ENCODE assay signal across 30 cellular contexts in the genomic region with DNA sequence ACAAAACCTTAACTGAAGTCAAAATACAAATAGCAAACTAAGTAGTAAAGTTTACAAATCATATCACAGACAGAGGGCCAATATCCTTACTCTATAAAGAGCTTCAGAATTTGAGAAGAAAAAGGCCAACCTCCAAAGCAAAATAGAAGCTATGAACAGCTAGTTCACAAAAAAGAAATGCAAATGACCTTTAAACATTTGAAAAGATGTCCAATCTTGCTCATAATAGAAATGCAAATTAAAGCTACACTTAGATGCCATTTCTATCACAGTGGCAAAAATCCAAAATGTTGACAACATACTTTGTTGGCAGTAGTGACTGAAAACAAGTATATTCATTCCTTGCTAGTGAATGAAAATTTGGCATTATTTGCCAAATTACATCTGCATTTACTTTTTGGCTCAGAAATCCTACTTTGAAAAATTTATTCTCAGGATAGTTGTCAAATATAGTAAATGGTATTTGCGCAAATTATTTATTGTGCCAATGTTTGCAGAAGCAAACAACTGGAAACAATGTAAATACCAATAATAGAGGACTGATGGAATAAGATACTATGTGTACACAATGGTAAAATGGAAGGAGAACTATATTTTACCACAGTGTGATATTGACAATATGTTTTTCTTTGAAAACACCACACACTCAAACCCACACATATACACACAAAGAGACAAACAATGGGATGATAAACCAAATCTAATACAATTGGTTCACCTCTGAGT. TPM values are rescaled to one million over a fixed set of nuclear protein-coding genes. Genes with fewer than 3 reads are reported as not detected.
DNase-seq lines count a peak whose midpoint lies in the region; ATAC-seq and TF ChIP-seq lines count a peak whose summit lies in the region.
"Had no signal": no experiment of that assay in that cellular context is flagged by ENCODE, and none has a peak within 500 bp of the region (broad histone marks: within the 10 kb centered on the region; RNA-seq: fewer than 3 reads in every experiment).

No MANE protein-coding gene starts in this region.

- no peaks in the 10 kb centered on the region for H4K20me1 ChIP-seq in SK-N-SH (ENCODE audit: insufficient read depth)

- no peaks in the 10 kb centered on the region for H3K27me3 Mint-ChIP-seq in CD4-positive, CD25-positive, alpha-beta regulatory T cell
- no peaks in the 10 kb centered on the region for H3K27me3 Mint-ChIP-seq in CD4-positive, alpha-beta T cell
- H3K27me3 Mint-ChIP-seq: B cell; central memory CD8-positive, alpha-beta T cell; natural killer cell treated with Interleukin-12 subunit alpha and Interleukin-12 subunit beta and Interleukin-15 and Interleukin-18, amount 100 ng/mL, for 72 hours; T-helper 17 cell had no signal

- no peak for TF ChIP-seq CTCF in CD4-positive, alpha-beta T cell (IDR thresholded peaks at IDR 0.05)
- TF ChIP-seq CTCF in SK-N-SH (IDR thresholded peaks at IDR 0.05), result no peak

- intact Hi-C loops in CD4-positive, alpha-beta T cell (cut with DNase I, micrococcal nuclease), result no loop called here

- POLR2A ChIA-PET in CD4-positive, alpha-beta T cell (lab: Charles Lee), result interaction anchor here (1.9 kb wide), 1 partner anchor 9 kb away, joined by 8 read pairs; a partner anchor contains a TSS
- POLR2A ChIA-PET in SK-N-SH (lab: Yijun Ruan, JAX), result no interaction called here

- H3K9me3 ChIP-seq in CD4-positive, CD25-positive, alpha-beta regulatory T cell (ENCODE audit: control insufficient read depth in 2 of 2, low read length in 2 of 2), result no peaks in the 10 kb centered on the region
- H3K9me3 ChIP-seq in CD4-positive, alpha-beta T cell (ENCODE audit: control insufficient read depth, low read length), result no peaks in the 10 kb centered on the region
- H3K9me3 ChIP-seq in SK-N-SH, result no peaks in the 10 kb centered on the region
- H3K9me3 ChIP-seq: ascending aorta, ovary, Peyer's patch, right atrium auricular region, SJSA1, thyroid gland had no signal

- peak overlapping the region in 1 of 4 donors; percentile 47 for H3K4me3 Mint-ChIP-seq in CD4-positive, CD25-positive, alpha-beta regulatory T cell
- H3K4me3 Mint-ChIP-seq in CD4-positive, alpha-beta T cell, result no peak overlapping the region
- H3K4me3 Mint-ChIP-seq: activated naive CD4-positive, alpha-beta T cell treated with anti-CD3 and anti-CD28 coated beads for 36 hours; B cell; central memory CD8-positive, alpha-beta T cell; natural killer cell treated with Interleukin-12 subunit alpha and Interleukin-12 subunit beta and Interleukin-15 and Interleukin-18, amount 100 ng/mL, for 72 hours; T-helper 17 cell had no signal

- peak; percentile 40 for DNase-seq in NCI-H1105 treated with DMSO at 0.1 percent for 48 hours (lab: John Stamatoyannopoulos, UW)
- no peak for DNase-seq in NCI-H1105 (lab: John Stamatoyannopoulos, UW)
- DNase-seq in CD4-positive, CD25-positive, alpha-beta regulatory T cell, result no peak
- DNase-seq in NCI-H2081 (lab: John Stamatoyannopoulos, UW), result peak; percentile 50 to 91
- DNase-seq in astrocyte of the hippocampus (ENCODE audit: low read depth, low spot score), result peak; percentile 39
- DNase-seq in CD4-positive, alpha-beta T cell, result no peak
- DNase-seq in HUDEP-2 (lab: John Stamatoyannopoulos, UW; ENCODE audit: unreplicated experiment in 76 of 76), result no peak
- DNase-seq in SK-N-SH, result no peak
- DNase-seq: activated CD4-positive, alpha-beta T cell treated with anti-CD3 and anti-CD28 coated beads, Interleukin-2, amount 50 U/mL, for 1 hour; activated naive CD4-positive, alpha-beta T cell treated with anti-CD3 and anti-CD28 coated beads for 36 hours; Calu3; foreskin keratinocyte; GM23248; hypothalamus; islet precursor cell; midbrain; ovary; Peyer's patch; spleen; stimulated activated CD4-positive, alpha-beta T cell treated with anti-CD3 and anti-CD28 coated beads, Interleukin-4, amount 100 ng/mL, for 1 hour; stimulated activated naive CD8-positive, alpha-beta T cell treated with anti-CD3 and anti-CD28 coated beads, Interleukin-15, Interleukin-2, amounts not matched to agents 100 U/mL and 50 U/mL, for 24 hours; T-helper 17 cell; thyroid gland had no signal

- H3K27ac Mint-ChIP-seq in CD4-positive, CD25-positive, alpha-beta regulatory T cell, result peak overlapping the region in 2 of 3 donors; percentile 24 to 95
- H3K27ac Mint-ChIP-seq in CD4-positive, alpha-beta T cell, result no peak overlapping the region
- H3K27ac Mint-ChIP-seq: activated naive CD4-positive, alpha-beta T cell treated with anti-CD3 and anti-CD28 coated beads for 36 hours; B cell had no signal

- H3K9me3 Mint-ChIP-seq in CD4-positive, CD25-positive, alpha-beta regulatory T cell, result peaks cover 0 to 6% (median 0%) of the 10 kb centered on the region in 7 donors
- H3K9me3 Mint-ChIP-seq in CD4-positive, alpha-beta T cell, result peaks cover 3% of the 10 kb centered on the region
- H3K9me3 Mint-ChIP-seq: central memory CD8-positive, alpha-beta T cell; natural killer cell treated with Interleukin-12 subunit alpha and Interleukin-12 subunit beta and Interleukin-15 and Interleukin-18, amount 100 ng/mL, for 72 hours had no signal

- H3K4me2 ChIP-seq in SK-N-SH, result no peak overlapping the region

- no peak overlapping the region for H3K4me3 ChIP-seq in CD4-positive, CD25-positive, alpha-beta regulatory T cell (ENCODE audit: low read depth, low read length)
- H3K4me3 ChIP-seq in SK-N-SH (ENCODE audit: low read depth in 2 of 2, low read length in 1 of 2), result no peak overlapping the region
- H3K4me3 ChIP-seq: ascending aorta, GM23248, ovary, Peyer's patch, right atrium auricular region, SJSA1, spleen, thyroid gland had no signal

- CTCF ChIA-PET in CD4-positive, alpha-beta T cell (lab: Charles Lee), result no interaction called here
- CTCF ChIA-PET in SK-N-SH (lab: Yijun Ruan, JAX), result interaction anchor here (0.8 to 1.1 kb wide), 2 partner anchors 9 to 15 kb away, joined by 3 read pairs; a partner anchor contains a TSS

- peaks cover 42% of the 10 kb centered on the region for H3K36me3 Mint-ChIP-seq in CD4-positive, CD25-positive, alpha-beta regulatory T cell
- H3K36me3 Mint-ChIP-seq in CD4-positive, alpha-beta T cell (ENCODE audit: low read depth), result peaks cover 84% of the 10 kb centered on the region

- TF ChIP-seq EP300 in SK-N-SH (IDR thresholded peaks at IDR 0.05; ENCODE audit: borderline replicate concordance in 1 of 2, low read depth in 1 of 2, low read length in 1 of 2), result no peak

- no peaks in the 10 kb centered on the region for H3F3A ChIP-seq in SK-N-SH (replicated peaks; ENCODE audit: insufficient read depth)

- peaks cover 43% of the 10 kb centered on the region for H3K36me3 ChIP-seq in CD4-positive, CD25-positive, alpha-beta regulatory T cell (ENCODE audit: control insufficient read depth, insufficient read depth, low read length)
- H3K36me3 ChIP-seq in SK-N-SH (replicated peaks in 1 of 2; ENCODE audit: control insufficient read depth in 1 of 2, insufficient read depth in 2 of 2, low read length in 1 of 2), result peaks cover 65 to 74% of the 10 kb centered on the region in 2 experiments
- H3K36me3 ChIP-seq: ovary had no signal

- H3K4me1 ChIP-seq in CD4-positive, CD25-positive, alpha-beta regulatory T cell (ENCODE audit: control insufficient read depth, insufficient read depth, low read length, poor library complexity, severe bottlenecking), result peaks cover 15% of the 10 kb centered on the region
- peaks cover 0 to 3% of the 10 kb centered on the region in 2 experiments; a peak in 1 of 4 replicates for H3K4me1 ChIP-seq in SK-N-SH (ENCODE audit: control insufficient read depth in 1 of 2, insufficient read depth in 2 of 2, low read depth in 1 of 2, low read length in 1 of 2)
- H3K4me1 ChIP-seq: ascending aorta, foreskin keratinocyte, right atrium auricular region, SJSA1, thyroid gland had no signal

- peaks cover 49 to 59% (median 56%) of the 10 kb centered on the region in 4 donors for H3K4me1 Mint-ChIP-seq in CD4-positive, CD25-positive, alpha-beta regulatory T cell
- H3K4me1 Mint-ChIP-seq in CD4-positive, alpha-beta T cell (ENCODE audit: low read depth), result peaks cover 67% of the 10 kb centered on the region

- H3K27ac ChIP-seq in CD4-positive, CD25-positive, alpha-beta regulatory T cell (ENCODE audit: insufficient read depth, low read length, poor library complexity, severe bottlenecking), result no peak overlapping the region
- H3K27ac ChIP-seq in CD4-positive, alpha-beta T cell (ENCODE audit: low read depth, low read length), result no peak overlapping the region
- H3K27ac ChIP-seq in SK-N-SH (ENCODE audit: low read depth in 2 of 2, low read length in 1 of 2), result no peak overlapping the region
- H3K27ac ChIP-seq: ascending aorta, epithelial cell of prostate, foreskin keratinocyte, GM23248, ovary, Peyer's patch, right atrium auricular region, SJSA1, spleen, thyroid gland had no signal

- H3K79me2 ChIP-seq in SK-N-SH (ENCODE audit: insufficient read depth), result no peaks in the 10 kb centered on the region; the same call in 1 of the 2 replicates

- H3K9me2 ChIP-seq in SK-N-SH, result no peaks in the 10 kb centered on the region

- no peak for TF ChIP-seq RAD21 in SK-N-SH (IDR thresholded peaks at IDR 0.05; ENCODE audit: low read length)

- H2AFZ ChIP-seq in SK-N-SH (ENCODE audit: low read depth), result no peak overlapping the region
- H2AFZ ChIP-seq: GM23248 had no signal

- WGBS in SK-N-SH (ENCODE audit: low lambda C conversion rate), result 94% methylated on average over 1 of the region's 1 CpG

- no peaks in the 10 kb centered on the region for H3K27me3 ChIP-seq in CD4-positive, CD25-positive, alpha-beta regulatory T cell (ENCODE audit: control insufficient read depth, insufficient read depth, low read length)
- H3K27me3 ChIP-seq in CD4-positive, alpha-beta T cell (ENCODE audit: control insufficient read depth, insufficient read depth, low read length), result no peaks in the 10 kb centered on the region
- H3K27me3 ChIP-seq in SK-N-SH (ENCODE audit: insufficient read depth), result no peaks in the 10 kb centered on the region
- H3K27me3 ChIP-seq: ascending aorta, foreskin keratinocyte, ovary, Peyer's patch, right atrium auricular region, SJSA1, spleen, thyroid gland had no signal

- no peak overlapping the region for H3K9ac ChIP-seq in SK-N-SH
- H3K9ac ChIP-seq: GM23248 had no signal

- ATAC-seq in CD4-positive, CD25-positive, alpha-beta regulatory T cell (ENCODE audit: low read depth in 2 of 2), result no peak
- no peak for ATAC-seq in CD4-positive, alpha-beta T cell (ENCODE audit: poor library complexity)
- ATAC-seq: foreskin keratinocyte; natural killer cell treated with Interleukin-12 subunit alpha and Interleukin-12 subunit beta and Interleukin-15 and Interleukin-18, amount 100 ng/mL, for 72 hours; stimulated activated naive CD8-positive, alpha-beta T cell treated with anti-CD3 and anti-CD28 coated beads, Interleukin-15, Interleukin-2, amounts not matched to agents 100 U/mL and 50 U/mL, for 24 hours; T-helper 17 cell had no signal

TF ChIP-seq in SK-N-SH, 30 proteins besides CTCF, POLR2A, EP300 and RAD21 (continues in another document):
- TF ChIP-seq RXRA (IDR thresholded peaks at IDR 0.05; ENCODE audit: borderline replicate concordance, low read depth) (no peak), GABPA (IDR thresholded peaks at IDR 0.05; ENCODE audit: low read depth) (no peak), FOXM1 (IDR thresholded peaks at IDR 0.05; ENCODE audit: low read depth) (no peak)

RNA-seq across cellular contexts. Expression of a gene that starts 9.4 kb away (rescaled TPM):
- 19.0 TPM for total RNA-seq in CD4-positive, CD25-positive, alpha-beta regulatory T cell
- polyA plus RNA-seq in CD4-positive, CD25-positive, alpha-beta regulatory T cell, result 10 to 100 TPM; 35.9 to 43.8 (median 36.4) TPM
- 10 to 100 TPM; 16.9 to 17.5 TPM for total RNA-seq in CD4-positive, alpha-beta T cell
- polyA plus RNA-seq in SK-N-SH (2012; rRNA removed), result 20.4 and 27.3 TPM in 2 replicates
- polyA plus RNA-seq in SK-N-SH (2012; cell fraction: cytosol; rRNA removed), result 38.8 and 40.3 TPM in 2 replicates
- polyA plus RNA-seq in SK-N-SH (2012; cell fraction: nucleus; rRNA removed), result 6.7 and 13.2 TPM in 2 replicates

Comparison
In these comparisons a context has a peak if more than half of its experiments do, and no peak if none do; other contexts are left out.
1. DNase-seq: peak in NCI-H1105 treated with DMSO at 0.1 percent for 48 hours (single experiment), NCI-H2081 (2 of 2) and astrocyte of the hippocampus (single experiment); none in NCI-H1105 (single experiment), CD4-positive, CD25-positive, alpha-beta regulatory T cell (0 of 3), CD4-positive, alpha-beta T cell (0 of 10), HUDEP-2 (0 of 76) and SK-N-SH (single experiment).